1 cellular context compared by ENCODE assay signal in the genomic region with DNA sequence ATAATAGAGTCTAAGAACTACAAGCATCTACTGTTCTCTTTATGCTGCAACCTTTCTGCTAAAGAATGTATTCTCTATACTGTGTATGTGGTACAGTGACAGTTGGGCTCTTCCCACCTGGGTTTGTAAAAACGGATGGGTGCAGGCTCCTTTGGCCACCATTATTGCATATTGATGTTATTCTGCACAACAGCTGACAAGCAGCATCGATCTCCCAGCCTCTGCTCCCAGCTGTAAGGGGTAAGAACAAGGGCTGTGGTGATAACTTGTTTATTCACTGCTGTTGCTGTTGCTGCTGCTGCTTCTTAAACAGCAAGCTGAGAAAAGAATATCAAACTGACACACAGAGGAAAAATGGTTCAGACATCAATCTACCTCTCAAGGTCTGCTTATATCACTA.
TF ChIP-seq lines count a peak whose summit lies in the region.

No MANE protein-coding gene starts in this region.

TF ChIP-seq in K562, 482 proteins besides CTCF, POLR2A, EP300 and RAD21:
- TF ChIP-seq ZNF395 (CRISPR knock-in tag; IDR thresholded peaks at IDR 0.05) (no peak), SMAD1 (IDR thresholded peaks at IDR 0.05; ENCODE audit: low read depth, low read length, partially characterized antibody) (no peak), CHD4 (IDR thresholded peaks at IDR 0.05; ENCODE audit: insufficient read depth, insufficient replicate concordance, low read depth, low read length, poor library complexity, severe bottlenecking) (no peak), CBFA2T2 (conservative IDR thresholded peaks at IDR 0.05) (no peak)
- TF ChIP-seq, protein P1, sequence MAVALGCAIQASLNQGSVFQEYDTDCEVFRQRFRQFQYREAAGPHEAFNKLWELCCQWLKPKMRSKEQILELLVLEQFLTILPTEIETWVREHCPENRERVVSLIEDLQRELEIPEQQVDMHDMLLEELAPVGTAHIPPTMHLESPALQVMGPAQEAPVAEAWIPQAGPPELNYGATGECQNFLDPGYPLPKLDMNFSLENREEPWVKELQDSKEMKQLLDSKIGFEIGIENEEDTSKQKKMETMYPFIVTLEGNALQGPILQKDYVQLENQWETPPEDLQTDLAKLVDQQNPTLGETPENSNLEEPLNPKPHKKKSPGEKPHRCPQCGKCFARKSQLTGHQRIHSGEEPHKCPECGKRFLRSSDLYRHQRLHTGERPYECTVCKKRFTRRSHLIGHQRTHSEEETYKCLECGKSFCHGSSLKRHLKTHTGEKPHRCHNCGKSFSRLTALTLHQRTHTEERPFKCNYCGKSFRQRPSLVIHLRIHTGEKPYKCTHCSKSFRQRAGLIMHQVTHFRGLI (CRISPR knock-in tag; IDR thresholded peaks at IDR 0.05), result no peak
